11 cellular contexts compared by ENCODE assay signal in the genomic region with DNA sequence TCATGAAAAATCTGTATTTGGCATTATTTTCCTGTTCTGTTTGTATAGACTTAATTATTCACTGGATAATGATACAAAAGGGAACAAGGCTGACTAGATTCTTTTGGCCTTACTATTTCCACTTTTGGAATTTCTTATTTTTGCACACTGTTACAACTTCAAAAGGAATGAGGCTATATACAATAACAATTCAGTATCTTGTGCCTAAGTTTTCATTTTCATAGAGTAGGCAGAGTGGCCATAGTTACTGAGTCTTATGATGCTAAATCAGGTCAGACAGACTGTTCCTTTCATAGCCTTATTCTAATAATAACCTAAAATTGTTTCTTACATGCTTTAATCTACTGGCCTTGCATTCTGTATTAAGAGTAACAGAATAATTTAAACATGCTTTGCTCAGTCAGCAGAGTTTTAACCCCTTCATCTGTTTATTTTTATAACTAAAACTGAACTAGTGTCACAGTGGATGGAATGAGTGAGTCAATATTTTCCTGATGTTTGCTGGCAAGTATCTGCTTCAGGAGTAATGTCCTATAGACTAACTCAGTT. TPM values are rescaled to one million over a fixed set of nuclear protein-coding genes. Genes with fewer than 3 reads are reported as not detected.
DNase-seq lines count a peak whose midpoint lies in the region; ATAC-seq and TF ChIP-seq lines count a peak whose summit lies in the region.
"Had no signal": no experiment of that assay in that cellular context is flagged by ENCODE, and none has a peak within 500 bp of the region (broad histone marks: within the 10 kb centered on the region; RNA-seq: fewer than 3 reads in every experiment).

No MANE protein-coding gene starts in this region.

- in situ Hi-C loops in GM23248 (cut with MboI), result no loop called here

- peak; percentile 76 for DNase-seq in GM23248
- DNase-seq in adipocyte (ENCODE audit: low read depth), result peak; percentile 65
- DNase-seq in fibroblast of pulmonary artery (ENCODE audit: low read depth), result peak; percentile 37
- no peak for DNase-seq in sciatic nerve (ENCODE audit: low spot score)
- DNase-seq in CD4-positive, alpha-beta T cell, result no peak
- no peak for DNase-seq in NCI-H510A (lab: John Stamatoyannopoulos, UW)
- DNase-seq in activated CD4-positive, CD25-positive, alpha-beta regulatory T cell (lab: John Stamatoyannopoulos, UW), result no peak
- no peak for DNase-seq in esophagus squamous epithelium (lab: John Stamatoyannopoulos, UW)
- DNase-seq: activated CD8-positive, alpha-beta memory T cell treated with anti-CD3 and anti-CD28 coated beads, Interleukin-2, amount 10 ng/mL, durations not matched to agents 7 days and 5 days; NCI-H2029; retina had no signal

- no peaks in the 10 kb centered on the region for H4K20me1 ChIP-seq in GM23248 (ENCODE audit: insufficient read depth)

- POLR2A ChIA-PET in CD4-positive, alpha-beta T cell (lab: Charles Lee), result interaction anchor here (1.4 kb wide), 1 partner anchor 10 kb away, joined by 4 read pairs; the partner anchor contains the start of gene TTC8

- H3K4me3 ChIP-seq in GM23248 (peak overlapping the region; percentile 40), adipocyte (ENCODE audit: low read length) (peak overlapping the region; percentile 35), fibroblast of pulmonary artery (replicated peaks; ENCODE audit: low read depth, low read length) (no peak overlapping the region), esophagus squamous epithelium (no peak overlapping the region)

- peaks cover 51% of the 10 kb centered on the region for H3F3A ChIP-seq in GM23248 (ENCODE audit: insufficient read depth)

- H3K4me1 ChIP-seq in GM23248 (ENCODE audit: insufficient read depth) (peaks cover 61% of the 10 kb centered on the region), adipocyte (ENCODE audit: control insufficient read depth, insufficient read depth, low read length) (peaks cover 51% of the 10 kb centered on the region), esophagus squamous epithelium (peaks cover 0 to 40% (median 12%) of the 10 kb centered on the region in 3 donors)

- no peaks in the 10 kb centered on the region for H3K4me1 Mint-ChIP-seq in CD4-positive, alpha-beta T cell (ENCODE audit: low read depth)

- H3K36me3 Mint-ChIP-seq in CD4-positive, alpha-beta T cell (ENCODE audit: low read depth), result no peaks in the 10 kb centered on the region
- H3K36me3 Mint-ChIP-seq: activated CD8-positive, alpha-beta memory T cell treated with anti-CD3 and anti-CD28 coated beads, Interleukin-2, amount 10 ng/mL, durations not matched to agents 7 days and 5 days had no signal

- TF ChIP-seq CTCF in fibroblast of pulmonary artery (IDR thresholded peaks at IDR 0.05; ENCODE audit: low read length, missing control alignments) (no peak), esophagus squamous epithelium (IDR thresholded peaks at IDR 0.05) (no peak)
- no peak for TF ChIP-seq CTCF in CD4-positive, alpha-beta T cell (IDR thresholded peaks at IDR 0.05)

- H3K36me3 ChIP-seq in GM23248 (ENCODE audit: low read depth) (no peaks in the 10 kb centered on the region), adipocyte (ENCODE audit: control insufficient read depth, insufficient read depth, low read length, severe bottlenecking) (no peaks in the 10 kb centered on the region), esophagus squamous epithelium (no peaks in the 10 kb centered on the region)

- H3K27ac Mint-ChIP-seq in CD4-positive, alpha-beta T cell, result no peak overlapping the region
- H3K27ac Mint-ChIP-seq: activated CD8-positive, alpha-beta memory T cell treated with anti-CD3 and anti-CD28 coated beads, Interleukin-2, amount 10 ng/mL, durations not matched to agents 7 days and 5 days had no signal

- TF ChIP-seq POLR2A in esophagus squamous epithelium (IDR thresholded peaks at IDR 0.05), result no peak

- peak overlapping the region; percentile 86 for H3K27ac ChIP-seq in GM23248
- H3K27ac ChIP-seq in CD4-positive, alpha-beta T cell (ENCODE audit: low read depth, low read length), result no peak overlapping the region
- H3K27ac ChIP-seq in esophagus squamous epithelium, result peak overlapping the region in 2 of 4 donors; percentile 11 to 58

- no peaks in the 10 kb centered on the region for H3K9me3 Mint-ChIP-seq in CD4-positive, alpha-beta T cell

- peaks cover 5% of the 10 kb centered on the region for H3K27me3 Mint-ChIP-seq in CD4-positive, alpha-beta T cell
- H3K27me3 Mint-ChIP-seq: activated CD8-positive, alpha-beta memory T cell treated with anti-CD3 and anti-CD28 coated beads, Interleukin-2, amount 10 ng/mL, durations not matched to agents 7 days and 5 days had no signal

- peaks cover 74% of the 10 kb centered on the region for H3K79me2 ChIP-seq in GM23248 (ENCODE audit: insufficient read depth)

- intact Hi-C loops in sciatic nerve (cut with DNase I) (no loop called here), esophagus squamous epithelium (cut with DNase I) (no loop called here)
- intact Hi-C loops in CD4-positive, alpha-beta T cell (cut with DNase I, micrococcal nuclease), result no loop called here

- H3K4me3 Mint-ChIP-seq in CD4-positive, alpha-beta T cell, result no peak overlapping the region
- H3K4me3 Mint-ChIP-seq: activated CD8-positive, alpha-beta memory T cell treated with anti-CD3 and anti-CD28 coated beads, Interleukin-2, amount 10 ng/mL, durations not matched to agents 7 days and 5 days had no signal

- CTCF ChIA-PET in CD4-positive, alpha-beta T cell (lab: Charles Lee), result no interaction called here

- no peaks in the 10 kb centered on the region for H3K27me3 ChIP-seq in GM23248 (replicated peaks; ENCODE audit: insufficient read depth)
- no peaks in the 10 kb centered on the region for H3K27me3 ChIP-seq in adipocyte (replicated peaks; ENCODE audit: control insufficient read depth, insufficient read depth, low read length)
- H3K27me3 ChIP-seq in CD4-positive, alpha-beta T cell (ENCODE audit: control insufficient read depth, insufficient read depth, low read length), result no peaks in the 10 kb centered on the region
- H3K27me3 ChIP-seq in esophagus squamous epithelium, result no peaks in the 10 kb centered on the region

- H2AFZ ChIP-seq in GM23248, result no peak overlapping the region

- peak; percentile 68 for ATAC-seq in sciatic nerve
- no peak for ATAC-seq in CD4-positive, alpha-beta T cell (ENCODE audit: poor library complexity)
- ATAC-seq: activated CD8-positive, alpha-beta memory T cell treated with anti-CD3 and anti-CD28 coated beads, Interleukin-2, amount 10 ng/mL, durations not matched to agents 7 days and 5 days had no signal

- H3K9me3 ChIP-seq in GM23248 (ENCODE audit: low read depth) (no peaks in the 10 kb centered on the region), adipocyte (ENCODE audit: control insufficient read depth, low read length) (no peaks in the 10 kb centered on the region), esophagus squamous epithelium (no peaks in the 10 kb centered on the region)
- no peaks in the 10 kb centered on the region for H3K9me3 ChIP-seq in CD4-positive, alpha-beta T cell (ENCODE audit: control insufficient read depth, low read length)

- H3K9ac ChIP-seq in GM23248 (peak overlapping the region; percentile 56), adipocyte (ENCODE audit: low read length) (peak overlapping the region; percentile 59)

- H3K9me2 ChIP-seq in GM23248 (ENCODE audit: insufficient read depth), result no peaks in the 10 kb centered on the region

- peak overlapping the region; percentile 71 for H3K4me2 ChIP-seq in GM23248 (ENCODE audit: unreplicated experiment)

RNA-seq across cellular contexts. Expression of gene TTC8, which starts 10.5 kb away (rescaled TPM):
- total RNA-seq in GM23248 (2014; rRNA removed; shearing (Covaris generic)), result 47.7 and 49.4 TPM in 2 replicates
- 37.7 and 38.3 TPM in 2 replicates for polyA plus RNA-seq in GM23248 (2016; fragmentation: Nextera tagmentation; extraction: Ambion mirVana)
- total RNA-seq in sciatic nerve, result 28.1 TPM
- total RNA-seq in CD4-positive, alpha-beta T cell, result 1 to 10 TPM; 1.6 to 2.1 TPM
- total RNA-seq in esophagus squamous epithelium, result 10 to 100 TPM; 13.0 to 17.2 (median 15.8) TPM

RNA-seq across cellular contexts. Expression of gene EML5, which starts 42.2 kb away (rescaled TPM):
- total RNA-seq in GM23248 (2014; rRNA removed; shearing (Covaris generic)), result under 0.01 TPM in 1 of 2 replicates, not detected in the other
- polyA plus RNA-seq in GM23248 (2016; fragmentation: Nextera tagmentation; extraction: Ambion mirVana), result 0.25 TPM in 1 of 2 replicates, not detected in the other
- 2.1 TPM for total RNA-seq in sciatic nerve
- 1 to 10 TPM; 2.8 to 3.1 TPM for total RNA-seq in CD4-positive, alpha-beta T cell
- 1 to 10 TPM in 3 of 4 donors, under 1 TPM in 1; 0.82 to 1.6 (median 1.3) TPM for total RNA-seq in esophagus squamous epithelium

Comparison
In these comparisons a context has a peak if more than half of its experiments do, and no peak if none do; other contexts are left out.
1. DNase-seq: peak in GM23248 (single experiment), adipocyte (single experiment) and fibroblast of pulmonary artery (single experiment); none in sciatic nerve (single experiment), CD4-positive, alpha-beta T cell (0 of 10), NCI-H510A (single experiment), activated CD4-positive, CD25-positive, alpha-beta regulatory T cell (0 of 4) and esophagus squamous epithelium (single experiment).
2. H3K4me3 ChIP-seq: peak in GM23248 (single experiment) and adipocyte (single experiment); none in fibroblast of pulmonary artery (single experiment) and esophagus squamous epithelium (0 of 4).